23 cellular contexts compared by ENCODE assay signal in genomic region chr4:100359433-100359832, GRCh38.
"Had no signal": no experiment of that assay in that cellular context is flagged by ENCODE, and none has a peak within 500 bp of the region (broad histone marks: within the 10 kb centered on the region; RNA-seq: fewer than 3 reads in every experiment).

No MANE protein-coding gene starts in this region.

- ATAC-seq: K562 had no signal

- H3K9me3 ChIP-seq: SJSA1 had no signal

- H3K27ac ChIP-seq: HL-60, KMS-11, SJSA1, SK-N-MC had no signal

- H3K36me3 Mint-ChIP-seq: IgD-negative memory B cell had no signal

- H3K4me1 Mint-ChIP-seq: IgD-negative memory B cell had no signal

- H3K27ac Mint-ChIP-seq: IgD-negative memory B cell had no signal

- DNase-seq: Kasumi-1, MM.1S, NCI-H1092 treated with DMSO at 0.1 percent for 48 hours, NCI-H1436, NCI-H187, NCI-H2029, NCI-H2081 treated with DMSO at 0.1 percent for 48 hours, NCI-H2171, NCI-H226, NCI-H446, NCI-H510A, NCI-H524 treated with DMSO at 0.1 percent for 48 hours, NCI-H69, NCI-H774, Right ventricle myocardium superior, RPMI8226, SIG-M5 had no signal

- H3K36me3 ChIP-seq: SJSA1 had no signal

- H3K4me1 ChIP-seq: SJSA1 had no signal

- H3K4me3 Mint-ChIP-seq: IgD-negative memory B cell had no signal

- H3K27me3 ChIP-seq: SJSA1 had no signal

- H3K4me3 ChIP-seq: K562, SJSA1, SK-N-MC had no signal
